Comparison of ENCODE assay signal across 7 cellular contexts in genomic region chr12:108821407-108822397, GRCh38. TPM values are rescaled to one million over a fixed set of nuclear protein-coding genes. Genes with fewer than 3 reads are reported as not detected.
DNase-seq lines count a peak whose midpoint lies in the region; ATAC-seq lines count a peak whose summit lies in the region.

No MANE protein-coding gene starts in this region.

- H3K4me1 Mint-ChIP-seq in central memory CD8-positive, alpha-beta T cell, result peaks cover 24% of the 10 kb centered on the region

- H3K9ac ChIP-seq in skeletal muscle satellite cell (ENCODE audit: low read depth, low read length), result peak overlapping the region; percentile 2

- no peaks in the 10 kb centered on the region for H3K27me3 ChIP-seq in skeletal muscle satellite cell (ENCODE audit: control insufficient read depth, insufficient read depth, low read length)

- no peak overlapping the region for H3K4me2 ChIP-seq in skeletal muscle satellite cell (ENCODE audit: low read length)

- no peaks in the 10 kb centered on the region for H3K9me3 Mint-ChIP-seq in central memory CD8-positive, alpha-beta T cell

- DNase-seq in HT1080 (ENCODE audit: low read depth) (peak; percentile 64), DMS114 treated with DMSO at 0.1 percent for 48 hours (lab: John Stamatoyannopoulos, UW; ENCODE audit: unreplicated experiment) (no peak), NCI-H2171 (lab: John Stamatoyannopoulos, UW) (no peak), islet precursor cell (no peak)
- DNase-seq in central memory CD8-positive, alpha-beta T cell (ENCODE audit: low spot score in 2 of 2), result no peak

- H3K4me1 ChIP-seq in skeletal muscle satellite cell (ENCODE audit: control insufficient read depth, insufficient read depth, low read length), result peaks cover 67% of the 10 kb centered on the region

- peaks cover 21% of the 10 kb centered on the region for H3K36me3 Mint-ChIP-seq in central memory CD8-positive, alpha-beta T cell (ENCODE audit: insufficient read depth)

- H3K4me3 Mint-ChIP-seq in central memory CD8-positive, alpha-beta T cell, result no peak overlapping the region

- no peak overlapping the region for H3K4me3 ChIP-seq in skeletal muscle satellite cell (ENCODE audit: low read length)

- ATAC-seq in GM19328 (IDR thresholded peaks at IDR 0.05; ENCODE audit: unreplicated experiment), result peak; percentile 57
- ATAC-seq in central memory CD8-positive, alpha-beta T cell (replicated peaks; ENCODE audit: extremely low read depth, poor library complexity, severe bottlenecking), result no peak

- peak overlapping the region; percentile 8 for H3K27ac Mint-ChIP-seq in central memory CD8-positive, alpha-beta T cell (ENCODE audit: low read depth)

- no peaks in the 10 kb centered on the region for H3K27me3 Mint-ChIP-seq in central memory CD8-positive, alpha-beta T cell

- no peaks in the 10 kb centered on the region for H3K9me3 ChIP-seq in skeletal muscle satellite cell (replicated peaks; ENCODE audit: low read length)

- H3K36me3 ChIP-seq in skeletal muscle satellite cell (ENCODE audit: insufficient read depth, low read length), result peaks cover 68% of the 10 kb centered on the region

RNA-seq across cellular contexts. Expression of gene SSH1, which starts 35.7 kb away (rescaled TPM):
- total RNA-seq in HT1080 (2014; rRNA removed; shearing (Covaris generic)), result 9.2 and 10.8 TPM in 2 replicates
- 11.6 and 13.7 TPM in 2 replicates for polyA plus RNA-seq in HT1080 (2015; cell fraction: cytosol; rRNA removed)
- 13.8 and 19.4 TPM in 2 replicates for polyA plus RNA-seq in HT1080 (2015; cell fraction: nucleus; rRNA removed)
- total RNA-seq in skeletal muscle satellite cell (2012; rRNA removed), result 9.1 and 12.2 TPM in 2 replicates

RNA-seq across cellular contexts. Expression of gene DAO, which starts 58.2 kb away (rescaled TPM):
- total RNA-seq in HT1080 (2014; rRNA removed; shearing (Covaris generic)), result not detected in 2 replicates
- not detected in 2 replicates for polyA plus RNA-seq in HT1080 (2015; cell fraction: cytosol; rRNA removed)
- polyA plus RNA-seq in HT1080 (2015; cell fraction: nucleus; rRNA removed), result not detected in 2 replicates
- total RNA-seq in skeletal muscle satellite cell (2012; rRNA removed), result not detected in 2 replicates
